32 cellular contexts compared by ENCODE assay signal in the genomic region with DNA sequence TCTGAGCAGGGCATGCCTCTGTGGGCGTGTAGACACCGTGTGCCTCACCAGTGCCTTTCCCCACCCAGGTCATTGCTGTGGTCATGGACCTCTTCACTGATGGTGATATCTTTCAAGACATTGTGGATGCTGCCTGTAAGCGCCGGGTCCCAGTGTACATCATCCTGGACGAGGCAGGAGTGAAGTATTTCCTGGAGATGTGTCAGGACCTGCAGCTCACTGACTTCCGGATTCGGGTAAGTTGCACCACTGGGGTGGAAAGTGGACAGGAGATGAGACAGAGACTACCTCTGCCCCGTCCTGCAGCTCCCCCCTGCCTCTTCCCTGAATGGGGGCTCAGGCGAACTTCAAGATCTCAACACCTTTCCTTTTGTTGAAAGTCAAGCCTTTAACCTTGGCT. TPM values are rescaled to one million over a fixed set of nuclear protein-coding genes. Genes with fewer than 3 reads are reported as not detected.
"Had no signal": no experiment of that assay in that cellular context is flagged by ENCODE, and none has a peak within 500 bp of the region (broad histone marks: within the 10 kb centered on the region; RNA-seq: fewer than 3 reads in every experiment).

No MANE protein-coding gene starts in this region.

- H3K36me3 ChIP-seq: adrenal gland had no signal

- H3K27ac ChIP-seq: adrenal gland, body of pancreas, KMS-11, VCaP had no signal

- H3K4me1 ChIP-seq: adrenal gland had no signal

- H3K4me3 ChIP-seq: adrenal gland, body of pancreas had no signal

- ATAC-seq: activated naive CD4-positive, alpha-beta T cell treated with anti-CD3 and anti-CD28 coated beads, Interleukin-2, amount 50 U/mL, for 72 hours; activated T-cell treated with anti-CD3 and anti-CD28 coated beads, Interleukin-2, amount 50 U/mL, for 4 hours; body of pancreas; SK-N-SH treated with all-trans-retinoic acid at 6 μM for 48 hours had no signal

- H3K9me3 ChIP-seq: adrenal gland, body of pancreas had no signal

- DNase-seq: activated B cell treated with CpG ODN at 0.5 μM for 24 hours; activated CD4-positive, alpha-beta memory T cell treated with anti-CD3 and anti-CD28 coated beads, Interleukin-2, amount 10 ng/mL, durations not matched to agents 7 days and 5 days; activated CD4-positive, alpha-beta T cell treated with anti-CD3 and anti-CD28 coated beads for 48 hours; activated CD4-positive, CD25-positive, alpha-beta regulatory T cell treated with anti-CD3 and anti-CD28 coated beads, Interleukin-2, amount 50 U/mL, for 72 hours; activated gamma-delta T cell treated with Interleukin-2 at 50 U/mL for 16 hours; activated naive CD4-positive, alpha-beta T cell treated with anti-CD3 and anti-CD28 coated beads for 36 hours; activated T-cell treated with anti-CD3 and anti-CD28 coated beads, Interleukin-2, amount 50 U/mL, for 4 hours; adrenal gland; body of pancreas; central memory CD4-positive, alpha-beta T cell; MM.1S; MV-4-11; NCI-H1092; NCI-H1436 treated with DMSO at 0.1 percent for 48 hours; NCI-H1694 treated with DMSO at 0.1 percent for 48 hours; NCI-H2029; NCI-H2171; NCI-H510A; NCI-H526; NCI-H748 treated with DMSO at 0.1 percent for 48 hours; NK-92 treated with Interleukin-12 subunit alpha and Interleukin-12 subunit beta, amount 100 ng/mL, for 24 hours; SIG-M5; T-helper 1 cell; T-helper 2 cell; T-helper 9 cell had no signal

- H3K27me3 ChIP-seq: adrenal gland, body of pancreas had no signal

RNA-seq across cellular contexts. Expression of gene FAM83F, which starts 24.3 kb away (rescaled TPM):
- total RNA-seq: activated CD4-positive, alpha-beta memory T cell treated with anti-CD3 and anti-CD28 coated beads, Interleukin-2, amount 10 ng/mL, durations not matched to agents 7 days and 5 days; LHCN-M2; SK-MEL-5 had no signal

RNA-seq across cellular contexts. Expression of gene TMA7B, which starts 58.9 kb away (rescaled TPM):
- total RNA-seq: adrenal gland, astrocyte, body of pancreas, LHCN-M2 had no signal
